9 cellular contexts compared by ENCODE assay signal in the genomic region with DNA sequence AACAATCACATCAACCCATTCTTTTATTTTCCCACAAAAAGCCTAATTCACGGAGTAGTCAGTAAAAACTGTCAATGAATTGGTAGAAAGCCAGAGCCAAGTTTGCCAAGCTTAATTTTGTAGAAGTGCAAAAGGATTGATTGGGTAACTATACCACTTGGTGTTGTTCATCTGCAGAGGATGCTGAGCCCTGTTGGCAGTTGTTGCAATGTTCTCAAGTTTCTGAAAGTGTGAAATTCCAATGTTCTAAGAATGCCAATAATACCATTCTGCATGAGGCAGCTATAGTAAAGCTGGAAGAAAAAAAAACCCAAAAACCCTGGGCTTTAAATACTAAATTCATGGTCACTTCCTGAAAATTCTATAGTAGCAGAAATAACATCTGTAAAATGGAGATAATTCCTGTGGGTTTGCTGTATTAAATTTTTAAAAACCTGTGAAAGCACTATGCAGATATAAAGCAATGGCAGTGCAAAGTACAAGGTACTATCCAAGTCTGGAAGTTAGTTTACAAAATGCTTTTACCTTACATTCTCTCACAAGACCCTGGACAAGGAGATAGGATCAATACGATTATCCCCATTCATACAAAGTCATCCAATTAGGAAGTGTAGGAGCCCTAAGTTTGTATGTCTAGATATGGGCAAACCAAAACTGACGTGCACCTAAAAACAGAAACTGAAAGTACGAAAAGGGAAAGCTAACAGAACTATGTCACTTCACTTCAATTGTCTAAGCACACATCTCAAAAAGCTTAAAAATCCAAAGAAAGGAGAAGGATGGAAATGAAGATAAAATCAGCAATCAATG. TPM values are rescaled to one million over a fixed set of nuclear protein-coding genes. Genes with fewer than 3 reads are reported as not detected.
DNase-seq lines count a peak whose midpoint lies in the region; ATAC-seq, FAIRE-seq and TF ChIP-seq lines count a peak whose summit lies in the region.
"Had no signal": no experiment of that assay in that cellular context is flagged by ENCODE, and none has a peak within 500 bp of the region (broad histone marks: within the 10 kb centered on the region; RNA-seq: fewer than 3 reads in every experiment).

No MANE protein-coding gene starts in this region.

- H3K9me1 ChIP-seq in endothelial cell of umbilical vein (replicated peaks; ENCODE audit: control insufficient read depth, extremely low read depth, insufficient read depth, low read length), result no peaks in the 10 kb centered on the region

- no peak for TF ChIP-seq POLR2A in endothelial cell of umbilical vein (IDR thresholded peaks at IDR 0.05; ENCODE audit: low read depth, low read length)

- TF ChIP-seq CTCF in endothelial cell of umbilical vein (IDR thresholded peaks at IDR 0.05; ENCODE audit: extremely low read depth in 1 of 2, insufficient read depth in 1 of 2, low read depth in 1 of 2, low read length in 2 of 2), result no peak

- BruUV-seq in endothelial cell of umbilical vein (replicated peaks; lab: Mats Ljungman, UMichigan), result no TSS peak

- H3K4me2 ChIP-seq in endothelial cell of umbilical vein (ENCODE audit: insufficient read depth, low read length), result peak overlapping the region; percentile 71

- H3K79me2 ChIP-seq in endothelial cell of umbilical vein (ENCODE audit: control insufficient read depth, insufficient read depth, low read length), result no peaks in the 10 kb centered on the region

- peak; percentile 59 for DNase-seq in H4 (ENCODE audit: low spot score)
- DNase-seq in NAMALWA (ENCODE audit: low spot score), result peak; percentile 35
- DNase-seq in endothelial cell of umbilical vein (ENCODE audit: low read depth, low spot score), result peak; percentile 34
- no peak for DNase-seq in NCI-H1417 treated with DMSO at 0.1 percent for 48 hours (lab: John Stamatoyannopoulos, UW)
- no peak for DNase-seq in SHP77 (lab: John Stamatoyannopoulos, UW)
- no peak for DNase-seq in activated CD8-positive, alpha-beta memory T cell treated with anti-CD3 and anti-CD28 coated beads, Interleukin-2, amount 50 U/mL, for 48 hours

- peak; percentile 99 for ATAC-seq in GM18511 (IDR thresholded peaks at IDR 0.05; ENCODE audit: unreplicated experiment)

- CTCF ChIA-PET in endothelial cell of umbilical vein (lab: Charles Lee), result interaction anchor here (0.9 to 1.4 kb wide), 2 partner anchors 21 to 181 kb away, joined by 4 read pairs; no protein-coding TSS in a partner anchor

- no peaks in the 10 kb centered on the region for H4K20me1 ChIP-seq in endothelial cell of umbilical vein (replicated peaks; ENCODE audit: control insufficient read depth, extremely low read depth, insufficient read depth, low read length)

- POLR2A ChIA-PET in endothelial cell of umbilical vein (lab: Charles Lee), result no interaction called here

- dilution Hi-C loops in endothelial cell of umbilical vein (cut with MboI; ENCODE audit: extremely low pct_ligation_motif_present, low sequenced_read_pairs), result no loop called here

- intact Hi-C loops in endothelial cell of umbilical vein (cut with micrococcal nuclease), result no loop called here

- H3K9ac ChIP-seq in endothelial cell of umbilical vein (replicated peaks; ENCODE audit: extremely low read depth, insufficient read depth, low read length), result no peak overlapping the region

- H3K27me3 ChIP-seq in endothelial cell of umbilical vein (ENCODE audit: control insufficient read depth in 2 of 2, insufficient read depth in 2 of 2, low read length in 2 of 2), result peaks cover 1 to 2% of the 10 kb centered on the region in 2 experiments

- H3K27ac ChIP-seq in endothelial cell of umbilical vein (ENCODE audit: insufficient read depth, low read depth, low read length) (no peak overlapping the region), skin epidermis (peak overlapping the region in 4 of 21 experiments; percentile 9 to 39 (median 21))

- H3K4me1 ChIP-seq in endothelial cell of umbilical vein (ENCODE audit: control insufficient read depth, extremely low read depth, insufficient read depth, low read length), result no peaks in the 10 kb centered on the region

- H3K36me3 ChIP-seq in endothelial cell of umbilical vein (ENCODE audit: control insufficient read depth in 2 of 2, extremely low read depth in 1 of 2, insufficient read depth in 2 of 2, low read length in 2 of 2), result no peaks in the 10 kb centered on the region

- H3K4me3 ChIP-seq in endothelial cell of umbilical vein (replicated peaks in 1 of 3; ENCODE audit: insufficient read depth in 1 of 3, low read depth in 1 of 3, low read length in 3 of 3) (peak overlapping the region; percentile 21 to 42 (median 24)), skin epidermis (peak overlapping the region in 4 of 7 experiments; percentile 6 to 21 (median 15))

- peak overlapping the region; percentile 76 for H2AFZ ChIP-seq in endothelial cell of umbilical vein (ENCODE audit: low read depth, low read length)

- FAIRE-seq in endothelial cell of umbilical vein (lab: Jason Lieb, UNC), result no peak
- FAIRE-seq: TTC549 had no signal

- no peaks in the 10 kb centered on the region for H3K9me3 ChIP-seq in endothelial cell of umbilical vein (replicated peaks; ENCODE audit: control insufficient read depth, insufficient read depth, low read length)

TF ChIP-seq in endothelial cell of umbilical vein, 7 proteins besides CTCF, POLR2A, EP300 and RAD21:
- TF ChIP-seq MYC (IDR thresholded peaks at IDR 0.05; ENCODE audit: low read depth, low read length), result no peak
- TF ChIP-seq POLR2AphosphoS5 (IDR thresholded peaks at IDR 0.05; ENCODE audit: insufficient read depth, low read depth, low read length), result no peak
- TF ChIP-seq GATA2 (IDR thresholded peaks at IDR 0.05; ENCODE audit: insufficient read depth, insufficient read length, low read depth, low read length), result no peak
- TF ChIP-seq, protein P1, sequence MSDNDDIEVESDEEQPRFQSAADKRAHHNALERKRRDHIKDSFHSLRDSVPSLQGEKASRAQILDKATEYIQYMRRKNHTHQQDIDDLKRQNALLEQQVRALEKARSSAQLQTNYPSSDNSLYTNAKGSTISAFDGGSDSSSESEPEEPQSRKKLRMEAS (IDR thresholded peaks at IDR 0.05; ENCODE audit: insufficient read depth, insufficient read length), result no peak
- TF ChIP-seq FOS (IDR thresholded peaks at IDR 0.05; ENCODE audit: borderline replicate concordance, insufficient read depth, low read length), result no peak
- TF ChIP-seq JUN (IDR thresholded peaks at IDR 0.05; ENCODE audit: borderline replicate concordance, insufficient read depth, insufficient read length, low read depth), result no peak

RNA-seq across cellular contexts. Expression of a gene that starts 6.1 kb away (rescaled TPM):
- total RNA-seq in H4 (2014; rRNA removed; shearing (Covaris generic)), result not detected in 2 replicates
- not detected in 2 replicates for total RNA-seq in endothelial cell of umbilical vein
- polyA plus RNA-seq in endothelial cell of umbilical vein, result not detected in 2 replicates
- not detected in 2 replicates for polyA plus RNA-seq in endothelial cell of umbilical vein (2011; cell fraction: cytosol; rRNA removed)
- 0.11 and 0.49 TPM in 2 replicates for polyA plus RNA-seq in endothelial cell of umbilical vein (2011; cell fraction: nucleus; rRNA removed)
- not detected in 2 replicates for polyA plus RNA-seq in endothelial cell of umbilical vein (2012)
- not detected in 2 replicates for polyA minus RNA-seq in endothelial cell of umbilical vein
- not detected for polyA minus RNA-seq in endothelial cell of umbilical vein (2011; cell fraction: cytosol; rRNA and poly(A)+ RNA removed)
- polyA minus RNA-seq in endothelial cell of umbilical vein (2011; cell fraction: nucleus; rRNA and poly(A)+ RNA removed), result not detected in 2 replicates

Comparison
In these comparisons a context has a peak if more than half of its experiments do, and no peak if none do; other contexts are left out.
1. DNase-seq: peak in H4 (single experiment), NAMALWA (single experiment) and endothelial cell of umbilical vein (single experiment); none in NCI-H1417 treated with DMSO at 0.1 percent for 48 hours (single experiment), SHP77 (0 of 2) and activated CD8-positive, alpha-beta memory T cell treated with anti-CD3 and anti-CD28 coated beads, Interleukin-2, amount 50 U/mL, for 48 hours (single experiment).